In genomic region chr1:46643368-46643775, GRCh38 we compare ENCODE assay signal across 9 cellular contexts. TPM values are rescaled to one million over a fixed set of nuclear protein-coding genes. Genes with fewer than 3 reads are reported as not detected.
DNase-seq lines count a peak whose midpoint lies in the region; ATAC-seq, FAIRE-seq and TF ChIP-seq lines count a peak whose summit lies in the region.
"Had no signal": no experiment of that assay in that cellular context is flagged by ENCODE, and none has a peak within 500 bp of the region (broad histone marks: within the 10 kb centered on the region; RNA-seq: fewer than 3 reads in every experiment).

No MANE protein-coding gene starts in this region.

- peak; percentile 82 for FAIRE-seq in RCC 7860 (lab: Jason Lieb, UNC)

- DNase-seq in HT1080 (ENCODE audit: low read depth) (peak; percentile 81), RCC 7860 (ENCODE audit: low spot score) (peak; percentile 72), foreskin fibroblast (peak; percentile 85 to 93), substantia nigra (lab: John Stamatoyannopoulos, UW) (peak in 1 of 49 donors; percentile 42), GM10248 (ENCODE audit: extremely low spot score) (no peak), NOMO-1 treated with dmso at 0.1 percent for 144 hours (lab: John Stamatoyannopoulos, UW; ENCODE audit: unreplicated experiment) (no peak)
- DNase-seq: activated CD4-positive, alpha-beta T cell treated with anti-CD3 and anti-CD28 coated beads, Interleukin-2, amount 50 U/mL, for 48 hours had no signal

- no peak overlapping the region for H3K4me3 ChIP-seq in foreskin fibroblast (ENCODE audit: low read depth in 1 of 2, low read length in 2 of 2)

- TF ChIP-seq CTCF in foreskin fibroblast (IDR thresholded peaks at IDR 0.05; ENCODE audit: low read depth, low read length) (no peak), GM10248 (IDR thresholded peaks at IDR 0.05; ENCODE audit: control extremely low read depth, extremely low read depth, low read depth, missing control alignments) (no peak)

- no peak for ATAC-seq in GM19397 (IDR thresholded peaks at IDR 0.05; ENCODE audit: unreplicated experiment)

- POLR2A ChIA-PET in GM10248 (lab: Yijun Ruan, JAX) = no interaction called here

- CTCF ChIA-PET in GM10248 (lab: Yijun Ruan, JAX) = interaction anchor here (0.9 to 1.5 kb wide), 2 partner anchors 9 to 12 kb away, joined by 3 read pairs; no protein-coding TSS in a partner anchor

- H3K27ac ChIP-seq in substantia nigra (ENCODE audit: low read depth, low read length, poor library complexity, severe bottlenecking) = peak overlapping the region; percentile 46

RNA-seq across cellular contexts. Expression of gene ATPAF1, which starts 24.8 kb away (rescaled TPM):
- 57.8 and 58.5 TPM in 2 replicates for total RNA-seq in HT1080 (2014; rRNA removed; shearing (Covaris generic))
- polyA plus RNA-seq in HT1080 (2015; cell fraction: cytosol; rRNA removed) = 46.8 and 47.4 TPM in 2 replicates
- 25.0 and 27.8 TPM in 2 replicates for polyA plus RNA-seq in HT1080 (2015; cell fraction: nucleus; rRNA removed)

RNA-seq across cellular contexts. Expression of gene MOB3C, which starts 26.8 kb away (rescaled TPM):
- 4.5 and 5.4 TPM in 2 replicates for total RNA-seq in HT1080 (2014; rRNA removed; shearing (Covaris generic))
- polyA plus RNA-seq in HT1080 (2015; cell fraction: cytosol; rRNA removed) = 4.6 and 4.7 TPM in 2 replicates
- 6.7 and 8.6 TPM in 2 replicates for polyA plus RNA-seq in HT1080 (2015; cell fraction: nucleus; rRNA removed)

RNA-seq across cellular contexts. Expression of gene TEX38, which starts 28.3 kb away (rescaled TPM):
- not detected in 2 replicates for total RNA-seq in HT1080 (2014; rRNA removed; shearing (Covaris generic))
- 0.22 TPM in 1 of 2 replicates, not detected in the other for polyA plus RNA-seq in HT1080 (2015; cell fraction: cytosol; rRNA removed)
- polyA plus RNA-seq in HT1080 (2015; cell fraction: nucleus; rRNA removed) = 0.34 TPM in 1 of 2 replicates, not detected in the other
- total RNA-seq: mononuclear cell had no signal

RNA-seq across cellular contexts. Expression of gene MKNK1, which starts 39.3 kb away (rescaled TPM):
- total RNA-seq in HT1080 (2014; rRNA removed; shearing (Covaris generic)) = 13.0 and 16.9 TPM in 2 replicates
- 13.1 and 13.8 TPM in 2 replicates for polyA plus RNA-seq in HT1080 (2015; cell fraction: cytosol; rRNA removed)
- 27.3 and 34.8 TPM in 2 replicates for polyA plus RNA-seq in HT1080 (2015; cell fraction: nucleus; rRNA removed)

Comparison
In these comparisons a context has a peak if more than half of its experiments do, and no peak if none do; other contexts are left out.
1. DNase-seq: peak in HT1080 (single experiment), RCC 7860 (single experiment) and foreskin fibroblast (2 of 2); none in GM10248 (single experiment) and NOMO-1 treated with dmso at 0.1 percent for 144 hours (single experiment).